ENCODE assay signal across 1 cellular context in the genomic region with DNA sequence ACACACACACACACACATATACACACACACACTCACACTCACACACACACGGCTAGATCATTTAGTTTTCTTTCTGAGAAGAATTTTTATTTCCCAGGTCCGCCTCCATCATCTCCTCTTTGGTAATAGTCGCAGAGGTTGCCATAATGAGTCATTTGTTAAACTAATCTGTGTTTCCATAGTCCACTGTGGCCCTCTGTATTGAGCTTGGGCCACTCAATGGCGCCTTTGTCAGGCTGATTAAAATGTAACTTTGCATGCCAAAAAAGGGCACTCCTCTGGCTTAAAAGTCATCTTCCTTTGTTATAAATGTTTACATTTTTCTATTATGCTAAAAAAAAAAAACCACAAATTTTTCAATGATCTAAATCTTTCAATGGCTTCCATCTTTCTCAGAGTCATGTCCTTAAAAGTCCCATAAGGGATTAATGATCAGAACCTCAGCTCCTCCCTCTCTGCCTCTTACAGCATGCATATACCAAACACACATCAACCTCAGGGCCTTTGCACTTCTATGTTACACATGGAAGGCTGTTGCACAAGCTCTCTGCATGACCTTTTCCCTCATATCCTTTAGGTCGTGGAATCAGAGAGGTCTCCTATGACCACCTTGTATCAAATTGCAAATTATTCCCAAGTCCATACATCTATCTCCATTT.
TF ChIP-seq lines count a peak whose summit lies in the region.

No MANE protein-coding gene starts in this region.

TF ChIP-seq in H1, 55 proteins besides CTCF, POLR2A, EP300 and RAD21 (continued from another document):
- TF ChIP-seq ZNF274 (IDR thresholded peaks at IDR 0.05; ENCODE audit: borderline replicate concordance, extremely low read depth, low read length) (no peak), TAF1 (IDR thresholded peaks at IDR 0.05; ENCODE audit: low read depth, low read length) (no peak), POLR2AphosphoS5 (IDR thresholded peaks at IDR 0.05; ENCODE audit: low read depth, low read length) (no peak), RNF2 (IDR thresholded peaks at IDR 0.05; ENCODE audit: borderline replicate concordance, low read depth, low read length, missing control alignments, poor library complexity, severe bottlenecking) (no peak), KDM1A (IDR thresholded peaks at IDR 0.05; ENCODE audit: borderline replicate concordance, low read length) (peak; percentile 70; the same call in 1 of the 2 replicates), GABPA (IDR thresholded peaks at IDR 0.05; ENCODE audit: borderline replicate concordance, insufficient read depth, low read length) (no peak), CREB1 (IDR thresholded peaks at IDR 0.05) (no peak), KDM5A (IDR thresholded peaks at IDR 0.05; ENCODE audit: low read length) (no peak)
